25 cellular contexts compared by ENCODE assay signal in the genomic region with DNA sequence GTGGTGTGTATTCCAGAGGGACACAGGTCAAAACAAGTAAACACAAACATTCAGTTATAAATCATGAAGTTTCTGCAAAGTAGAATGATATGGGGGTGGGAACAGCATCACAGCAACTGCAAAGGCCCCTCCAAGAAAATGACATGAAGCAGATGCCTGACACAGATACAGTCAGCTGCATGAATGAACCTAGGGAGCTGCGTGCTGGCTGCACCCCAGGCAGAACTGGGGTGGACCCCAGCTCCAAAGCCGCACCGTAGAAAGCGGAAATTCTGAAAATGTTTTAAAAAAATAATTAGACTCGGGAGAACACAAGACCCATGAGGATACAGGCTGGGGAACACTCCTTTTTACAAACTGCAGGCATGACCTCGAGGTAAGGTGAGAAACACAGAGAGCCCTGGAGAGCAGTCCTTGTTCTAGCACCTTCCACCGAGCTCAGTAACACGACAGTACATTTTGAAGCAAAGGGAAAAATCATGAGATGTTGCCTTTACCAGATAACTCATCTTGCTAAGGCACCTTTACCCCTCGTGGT.
DNase-seq lines count a peak whose midpoint lies in the region; ATAC-seq, FAIRE-seq and TF ChIP-seq lines count a peak whose summit lies in the region.
"Had no signal": no experiment of that assay in that cellular context is flagged by ENCODE, and none has a peak within 500 bp of the region (broad histone marks: within the 10 kb centered on the region; RNA-seq: fewer than 3 reads in every experiment).

No MANE protein-coding gene starts in this region.

- H3K27ac ChIP-seq in Peyer's patch, result peak overlapping the region in 3 of 4 donors; percentile 75 to 93 (median 86)
- peak overlapping the region; percentile 81 for H3K27ac ChIP-seq in muscle layer of duodenum (ENCODE audit: low read length)

- peak; percentile 20 for FAIRE-seq in urothelium cell line (lab: Jason Lieb, UNC)
- FAIRE-seq: GM12892, GM19239, H54, RCC 7860 had no signal

- H3K27me3 ChIP-seq in Peyer's patch (no peaks in the 10 kb centered on the region), muscle layer of duodenum (ENCODE audit: low read depth, low read length) (no peaks in the 10 kb centered on the region)
- H3K27me3 ChIP-seq: BE2C, MG63 had no signal

- no peak for TF ChIP-seq CTCF in Peyer's patch (IDR thresholded peaks at IDR 0.05)

- ATAC-seq in left colon, result peak; percentile 11
- ATAC-seq in HG03159 (IDR thresholded peaks at IDR 0.05; ENCODE audit: unreplicated experiment), result no peak
- no peak for ATAC-seq in GM21576 (IDR thresholded peaks at IDR 0.05; ENCODE audit: unreplicated experiment)

- no peak for TF ChIP-seq POLR2A in Peyer's patch (IDR thresholded peaks at IDR 0.05)

- intact Hi-C loops in left colon (cut with DNase I, micrococcal nuclease), result no loop called here

- H3K9me3 ChIP-seq in Peyer's patch (no peaks in the 10 kb centered on the region), muscle layer of duodenum (ENCODE audit: control insufficient read depth in 1 of 2, low read length in 2 of 2) (no peaks in the 10 kb centered on the region)
- H3K9me3 ChIP-seq: BE2C, MG63, SK-N-SH had no signal

- no peak for DNase-seq in Peyer's patch
- no peak for DNase-seq in left colon
- no peak for DNase-seq in urothelium cell line (ENCODE audit: low spot score)
- no peak for DNase-seq in AG20443 (ENCODE audit: low spot score)
- DNase-seq: BE2C; Calu3; CD8-positive, alpha-beta memory T cell; DND-41; KG1; MG63; NCI-H1105 treated with DMSO at 0.1 percent for 48 hours; NCI-H146; NCI-H1930; NCI-H2107; NCI-H524; NCI-H82; SK-N-SH; SW 1271 had no signal

- H3K36me3 ChIP-seq in Peyer's patch (no peaks in the 10 kb centered on the region), muscle layer of duodenum (ENCODE audit: control insufficient read depth in 1 of 2, insufficient read depth in 2 of 2, low read length in 2 of 2) (no peaks in the 10 kb centered on the region)
- H3K36me3 ChIP-seq: BE2C, MG63 had no signal

- H3K4me3 ChIP-seq in Peyer's patch (no peak overlapping the region), muscle layer of duodenum (ENCODE audit: low read depth in 1 of 2, low read length in 2 of 2) (no peak overlapping the region)
- H3K4me3 ChIP-seq: MG63 had no signal

- H3K4me1 ChIP-seq in Peyer's patch (peaks cover 0 to 36% (median 2%) of the 10 kb centered on the region in 4 donors), muscle layer of duodenum (ENCODE audit: control insufficient read depth in 1 of 2, insufficient read depth in 2 of 2, low read length in 2 of 2) (no peaks in the 10 kb centered on the region)
- H3K4me1 ChIP-seq: BE2C had no signal
